ENCODE assay signal across 18 cellular contexts in genomic region chr2:25018681-25019080, GRCh38.
"Had no signal": no experiment of that assay in that cellular context is flagged by ENCODE, and none has a peak within 500 bp of the region (broad histone marks: within the 10 kb centered on the region; RNA-seq: fewer than 3 reads in every experiment).

No MANE protein-coding gene starts in this region.

- ATAC-seq: activated T-helper 17 cell treated with anti-CD3 and anti-CD28 coated beads, Interleukin-2, amount 50 U/mL, for 72 hours; effector memory CD8-positive, alpha-beta T cell; left cardiac atrium; lower lobe of right lung; natural killer cell treated with Interleukin-12 subunit alpha and Interleukin-12 subunit beta and Interleukin-15 and Interleukin-18, amount 100 ng/mL, for 72 hours had no signal

- H3K9me3 ChIP-seq: lower lobe of right lung, neutrophil, sigmoid colon, thyroid gland had no signal

- H3K27ac ChIP-seq: lower lobe of right lung, neutrophil, parathyroid adenoma, sigmoid colon, thyroid gland had no signal

- H2AFZ ChIP-seq: parathyroid adenoma had no signal

- DNase-seq: activated B cell treated with CpG ODN at 0.5 μM for 24 hours; activated CD4-positive, alpha-beta memory T cell treated with anti-CD3 and anti-CD28 coated beads for 36 hours; activated CD4-positive, alpha-beta T cell treated with anti-CD3 and anti-CD28 coated beads for 4 hours; activated naive CD4-positive, alpha-beta T cell; activated T-cell treated with anti-CD3 and anti-CD28 coated beads for 4 hours; caudate nucleus; effector memory CD8-positive, alpha-beta T cell; left cardiac atrium; lower lobe of right lung; sigmoid colon; stimulated activated naive B cell treated with anti-CD40 and anti-IgM and Interleukin-4, amounts not matched to agents 10 μg/mL and 1 μg/mL and 100 μg/mL, for 72 hours; thyroid gland had no signal

- H3K4me3 ChIP-seq: lower lobe of right lung, sigmoid colon, thyroid gland had no signal

- H3K9ac ChIP-seq: parathyroid adenoma had no signal

- H3K36me3 ChIP-seq: lower lobe of right lung, neutrophil, sigmoid colon, thyroid gland had no signal

- H3K27me3 ChIP-seq: neutrophil, sigmoid colon, thyroid gland had no signal

- H3K79me2 ChIP-seq: parathyroid adenoma had no signal

- H3K36me3 Mint-ChIP-seq: activated CD4-positive, alpha-beta memory T cell treated with anti-CD3 and anti-CD28 coated beads for 36 hours; natural killer cell treated with Interleukin-12 subunit alpha and Interleukin-12 subunit beta and Interleukin-15 and Interleukin-18, amount 100 ng/mL, for 72 hours; stimulated activated naive B cell treated with anti-CD40 and anti-IgM and Interleukin-4, amounts not matched to agents 10 μg/mL and 1 μg/mL and 100 μg/mL, for 72 hours had no signal

- H3K4me1 Mint-ChIP-seq: activated T-helper 17 cell treated with anti-CD3 and anti-CD28 coated beads, Interleukin-2, amount 50 U/mL, for 72 hours; brain had no signal

- H3K9me3 Mint-ChIP-seq: activated B cell treated with CpG ODN at 0.5 μM for 24 hours; activated CD4-positive, alpha-beta memory T cell treated with anti-CD3 and anti-CD28 coated beads for 36 hours; activated T-helper 17 cell treated with anti-CD3 and anti-CD28 coated beads, Interleukin-2, amount 50 U/mL, for 72 hours; brain; effector memory CD8-positive, alpha-beta T cell; natural killer cell treated with Interleukin-12 subunit alpha and Interleukin-12 subunit beta and Interleukin-15 and Interleukin-18, amount 100 ng/mL, for 72 hours; stimulated activated naive B cell treated with anti-CD40 and anti-IgM and Interleukin-4, amounts not matched to agents 10 μg/mL and 1 μg/mL and 100 μg/mL, for 72 hours; T-helper 2 cell treated with Interferon-gamma antibody and Interleukin-4, amounts not matched to agents 5 μg/mL and 100 μg/mL, for 36 hours had no signal

- H3K4me1 ChIP-seq: lower lobe of right lung, sigmoid colon, thyroid gland had no signal

- H3K27me3 Mint-ChIP-seq: activated B cell treated with CpG ODN at 0.5 μM for 24 hours; activated T-helper 17 cell treated with anti-CD3 and anti-CD28 coated beads, Interleukin-2, amount 50 U/mL, for 72 hours had no signal

- H3K4me3 Mint-ChIP-seq: activated B cell treated with CpG ODN at 0.5 μM for 24 hours; activated CD4-positive, alpha-beta memory T cell treated with anti-CD3 and anti-CD28 coated beads for 36 hours; activated T-helper 17 cell treated with anti-CD3 and anti-CD28 coated beads, Interleukin-2, amount 50 U/mL, for 72 hours; brain; effector memory CD8-positive, alpha-beta T cell; natural killer cell treated with Interleukin-12 subunit alpha and Interleukin-12 subunit beta and Interleukin-15 and Interleukin-18, amount 100 ng/mL, for 72 hours; stimulated activated naive B cell treated with anti-CD40 and anti-IgM and Interleukin-4, amounts not matched to agents 10 μg/mL and 1 μg/mL and 100 μg/mL, for 72 hours; T-helper 2 cell treated with Interferon-gamma antibody and Interleukin-4, amounts not matched to agents 5 μg/mL and 100 μg/mL, for 36 hours had no signal

- H3K27ac Mint-ChIP-seq: activated B cell treated with CpG ODN at 0.5 μM for 24 hours; activated CD4-positive, alpha-beta memory T cell treated with anti-CD3 and anti-CD28 coated beads for 36 hours; activated T-helper 17 cell treated with anti-CD3 and anti-CD28 coated beads, Interleukin-2, amount 50 U/mL, for 72 hours; brain; effector memory CD8-positive, alpha-beta T cell; natural killer cell treated with Interleukin-12 subunit alpha and Interleukin-12 subunit beta and Interleukin-15 and Interleukin-18, amount 100 ng/mL, for 72 hours; stimulated activated naive B cell treated with anti-CD40 and anti-IgM and Interleukin-4, amounts not matched to agents 10 μg/mL and 1 μg/mL and 100 μg/mL, for 72 hours; T-helper 2 cell treated with Interferon-gamma antibody and Interleukin-4, amounts not matched to agents 5 μg/mL and 100 μg/mL, for 36 hours had no signal
